ENCODE assay signal across 22 cellular contexts in the genomic region with DNA sequence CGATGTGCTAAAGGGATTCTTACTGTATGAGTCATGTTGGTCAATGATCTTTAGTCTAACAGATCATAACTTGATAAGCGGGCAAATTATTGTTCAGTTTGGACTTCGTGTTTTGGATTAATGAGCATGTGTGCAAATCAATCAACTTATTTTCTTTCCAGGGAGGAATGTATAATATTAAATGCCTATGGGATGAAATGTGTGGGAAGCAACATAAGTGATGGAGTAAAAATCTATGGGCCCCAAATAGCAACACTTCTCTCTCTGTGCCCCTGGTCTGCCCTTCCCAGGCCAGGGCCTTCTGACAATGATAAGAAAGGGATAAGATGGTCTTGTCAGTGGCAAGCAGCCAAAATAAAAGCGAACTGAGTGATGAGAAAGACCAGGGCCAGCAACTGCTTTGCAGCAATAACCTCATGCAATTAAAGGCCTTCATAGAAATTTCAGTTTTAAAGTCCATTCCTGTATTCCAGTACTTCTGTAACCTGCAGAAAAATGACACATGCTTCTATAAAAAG.
"Had no signal": no experiment of that assay in that cellular context is flagged by ENCODE, and none has a peak within 500 bp of the region (broad histone marks: within the 10 kb centered on the region; RNA-seq: fewer than 3 reads in every experiment).

No MANE protein-coding gene starts in this region.

- H3K4me1 ChIP-seq: esophagus muscularis mucosa, left lung, parathyroid adenoma, psoas muscle, testis, tibial nerve had no signal

- H3K27ac ChIP-seq: epithelial cell of prostate, esophagus muscularis mucosa, left lung, parathyroid adenoma, psoas muscle, testis, tibial nerve had no signal

- H3K27me3 Mint-ChIP-seq: dendritic cell treated with granulocyte-macrophage colony-stimulating factor and Interleukin-4, amounts not matched to agents 40 ng/mL and 50 ng/mL, for 4 days; naive B cell; stimulated activated naive B cell treated with anti-CD40 and anti-IgM and Interleukin-4, amounts not matched to agents 10 μg/mL and 1 μg/mL and 100 μg/mL, for 72 hours had no signal

- H3K4me3 ChIP-seq: esophagus muscularis mucosa, left lung, lung, psoas muscle, testis, tibial nerve had no signal

- DNase-seq: effector memory CD8-positive, alpha-beta T cell; hypothalamus; kidney glomerular epithelial cell; left lung; mesenchymal stem cell; naive B cell; occipital lobe; psoas muscle; retina; stimulated activated CD4-positive, alpha-beta T cell treated with anti-CD3 and anti-CD28 coated beads, Interleukin-2, amount 100 ng/mL, for 24 hours; stimulated activated CD4-positive, alpha-beta T cell treated with anti-CD3 and anti-CD28 coated beads, Interleukin-4, amount 100 ng/mL, for 4 hours; stimulated activated naive B cell treated with anti-CD40 and anti-IgM and Interleukin-4, amounts not matched to agents 10 μg/mL and 1 μg/mL and 100 μg/mL, for 72 hours; stimulated activated naive CD8-positive, alpha-beta T cell treated with anti-CD3 and anti-CD28 coated beads, Interleukin-15, amount 100 ng/mL, for 72 hours; testis had no signal

- H3K4me1 Mint-ChIP-seq: stimulated activated naive CD8-positive, alpha-beta T cell treated with anti-CD3 and anti-CD28 coated beads, Interleukin-15, amount 100 ng/mL, for 72 hours had no signal

- H3K4me3 Mint-ChIP-seq: dendritic cell treated with granulocyte-macrophage colony-stimulating factor and Interleukin-4, amounts not matched to agents 40 ng/mL and 50 ng/mL, for 4 days; effector memory CD8-positive, alpha-beta T cell; naive B cell; nephron; stimulated activated naive B cell treated with anti-CD40 and anti-IgM and Interleukin-4, amounts not matched to agents 10 μg/mL and 1 μg/mL and 100 μg/mL, for 72 hours; stimulated activated naive CD8-positive, alpha-beta T cell treated with anti-CD3 and anti-CD28 coated beads, Interleukin-15, amount 100 ng/mL, for 72 hours had no signal

- H3K27me3 ChIP-seq: esophagus muscularis mucosa, left lung, testis, tibial nerve had no signal

- H3K36me3 ChIP-seq: esophagus muscularis mucosa, left lung, tibial nerve had no signal

- H3K9me3 ChIP-seq: esophagus muscularis mucosa, left lung, psoas muscle, testis, tibial nerve had no signal

- ATAC-seq: effector memory CD8-positive, alpha-beta T cell; left lung; psoas muscle; sciatic nerve; stimulated activated naive B cell treated with anti-CD40 and anti-IgM and Interleukin-4, amounts not matched to agents 10 μg/mL and 1 μg/mL and 100 μg/mL, for 72 hours; stimulated activated naive CD8-positive, alpha-beta T cell treated with anti-CD3 and anti-CD28 coated beads, Interleukin-15, amount 100 ng/mL, for 72 hours had no signal

- H3K27ac Mint-ChIP-seq: dendritic cell treated with granulocyte-macrophage colony-stimulating factor and Interleukin-4, amounts not matched to agents 40 ng/mL and 50 ng/mL, for 4 days; effector memory CD8-positive, alpha-beta T cell; nephron; stimulated activated naive B cell treated with anti-CD40 and anti-IgM and Interleukin-4, amounts not matched to agents 10 μg/mL and 1 μg/mL and 100 μg/mL, for 72 hours; stimulated activated naive CD8-positive, alpha-beta T cell treated with anti-CD3 and anti-CD28 coated beads, Interleukin-15, amount 100 ng/mL, for 72 hours had no signal
